In the genomic region with DNA sequence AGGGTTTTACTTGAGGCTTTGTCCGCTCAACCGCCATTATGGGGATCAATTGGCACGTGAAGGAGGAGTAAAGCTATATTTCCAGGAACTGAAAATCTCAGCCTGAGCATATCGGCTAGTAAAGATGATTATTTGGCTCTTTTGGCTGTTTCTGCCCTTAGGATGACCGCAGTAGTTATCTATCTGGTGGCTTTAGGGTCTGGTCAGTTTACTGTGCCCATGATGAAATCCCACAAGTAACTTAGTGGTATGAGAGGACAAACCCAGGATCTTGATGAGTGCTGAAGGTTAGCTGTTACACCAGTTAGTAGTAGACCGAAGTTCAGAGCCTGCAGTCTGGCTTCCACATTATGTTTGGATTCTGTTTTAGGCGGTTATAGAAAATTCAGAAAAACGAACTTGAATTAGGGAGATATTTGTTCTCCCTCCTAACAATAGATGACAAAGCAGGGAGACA, we compare ENCODE assay signal across 8 cellular contexts. TPM values are rescaled to one million over a fixed set of nuclear protein-coding genes. Genes with fewer than 3 reads are reported as not detected.
DNase-seq lines count a peak whose midpoint lies in the region; ATAC-seq and TF ChIP-seq lines count a peak whose summit lies in the region.

No MANE protein-coding gene starts in this region.

- H3K4me1 ChIP-seq in HUES64 (ENCODE audit: insufficient read depth, low read length) (peaks cover 32% of the 10 kb centered on the region; the same call in 1 of the 2 replicates), uterus (peaks cover 0 to 11% of the 10 kb centered on the region in 2 donors)

- H3K9me3 ChIP-seq in HUES64 (ENCODE audit: insufficient read depth, low read depth, low read length) (peaks cover 5% of the 10 kb centered on the region; the same call in 1 of the 2 replicates), uterus (no peaks in the 10 kb centered on the region)

- H3K4me3 ChIP-seq in AG04449 (ENCODE audit: low read depth, low read length): peak overlapping the region; percentile 99
- peak overlapping the region; percentile 99 for H3K4me3 ChIP-seq in HUES64 (ENCODE audit: low read length)
- peak overlapping the region; percentile 68 to 78 for H3K4me3 ChIP-seq in uterus

- peak overlapping the region; percentile 100 for H3K9ac ChIP-seq in HUES64 (ENCODE audit: low read depth, low read length)

- POLR2A ChIA-PET in AG04449 (lab: Yijun Ruan, JAX): interaction anchor here (0.6 to 5.7 kb wide), 20 partner anchors 9 to 186 kb away, joined by 3 to 103 read pairs (median 19); partner anchors contain the start of genes ELMOD3, GGCX, RETSAT and RNF181

- TF ChIP-seq POLR2A in uterus (IDR thresholded peaks at IDR 0.05): no peak

- 1% methylated on average over 8 of the region's 8 CpGs for WGBS in HUES64

- ATAC-seq in GM18498 (IDR thresholded peaks at IDR 0.05; ENCODE audit: unreplicated experiment): no peak

- H3K27me3 ChIP-seq in HUES64 (ENCODE audit: insufficient read depth, low read length) (no peaks in the 10 kb centered on the region), uterus (no peaks in the 10 kb centered on the region)

- CTCF ChIA-PET in AG04449 (lab: Yijun Ruan, JAX): interaction anchor here (0.8 to 30.0 kb wide), 4 partner anchors 12 to 107 kb away, joined by 3 to 922 read pairs (median 54); partner anchors contain the start of gene SH2D6

- DNase-seq in AG04449 (ENCODE audit: low read depth, low spot score): no peak
- DNase-seq in astrocyte of the hippocampus (ENCODE audit: low read depth, low spot score): peak; percentile 41
- peak; percentile 24 to 28 for DNase-seq in lung microvascular endothelial cell (ENCODE audit: low read depth in 2 of 2)
- DNase-seq in uterus: no peak
- no peak for DNase-seq in GM20000 (ENCODE audit: low spot score)
- DNase-seq in AG20443 (ENCODE audit: low spot score): no peak

- intact Hi-C loops in uterus (cut with DNase I; ENCODE audit: low total_unique reads): no loop called here

- H3K36me3 ChIP-seq in HUES64 (ENCODE audit: insufficient read depth, low read length): peaks cover 55% of the 10 kb centered on the region
- no peaks in the 10 kb centered on the region for H3K36me3 ChIP-seq in uterus

- TF ChIP-seq CTCF in AG04449 (IDR thresholded peaks at IDR 0.05; ENCODE audit: insufficient read depth, low read length, missing control alignments) (no peak), uterus (IDR thresholded peaks at IDR 0.05) (no peak), GM20000 (IDR thresholded peaks at IDR 0.05; ENCODE audit: extremely low read depth, missing control alignments) (no peak)

- H3K27ac ChIP-seq in HUES64 (ENCODE audit: low read depth, low read length) (peak overlapping the region; percentile 100), uterus (peak overlapping the region; percentile 97 to 100)

RNA-seq across cellular contexts. Expression of gene MAT2A, which starts 1.2 kb away (rescaled TPM):
- polyA plus RNA-seq in HUES64 (2013, experiment 1 of 2): 253 TPM
- 205 TPM for polyA plus RNA-seq in HUES64 (2013, experiment 2 of 2)
- 74.1 and 108 TPM in 2 replicates for total RNA-seq in lung microvascular endothelial cell
- 100 to 1,000 TPM in 3 of 4 donors, 10 to 100 TPM in 1; 77.1 to 249 (median 108) TPM for total RNA-seq in uterus

RNA-seq across cellular contexts. Expression of gene GGCX, which starts 21.1 kb away (rescaled TPM):
- 25.0 TPM for polyA plus RNA-seq in HUES64 (2013, experiment 1 of 2)
- polyA plus RNA-seq in HUES64 (2013, experiment 2 of 2): 25.9 TPM
- total RNA-seq in lung microvascular endothelial cell: 24.0 and 31.9 TPM in 2 replicates
- 10 to 100 TPM; 14.1 to 54.1 (median 37.9) TPM for total RNA-seq in uterus

RNA-seq across cellular contexts. Expression of gene VAMP8, which starts 37.2 kb away (rescaled TPM):
- 47.2 TPM for polyA plus RNA-seq in HUES64 (2013, experiment 1 of 2)
- 42.2 TPM for polyA plus RNA-seq in HUES64 (2013, experiment 2 of 2)
- total RNA-seq in lung microvascular endothelial cell (9.7 and 13.7 TPM in 2 replicates), uterus (10 to 100 TPM in 1 of 4 donors, 1 to 10 TPM in 2, not detected in 1; 1.3 to 12.3 (median 5.2) TPM)

RNA-seq across cellular contexts. Expression of gene VAMP5, which starts 44.1 kb away (rescaled TPM):
- 5.3 TPM for polyA plus RNA-seq in HUES64 (2013, experiment 1 of 2)
- 10.3 TPM for polyA plus RNA-seq in HUES64 (2013, experiment 2 of 2)
- total RNA-seq in lung microvascular endothelial cell: 85.9 and 135 TPM in 2 replicates
- 100 to 1,000 TPM in 2 of 4 donors, 10 to 100 TPM in 2; 25.6 to 197 (median 99.5) TPM for total RNA-seq in uterus

RNA-seq across cellular contexts. Expression of gene RNF181, which starts 55.4 kb away (rescaled TPM):
- 99.6 TPM for polyA plus RNA-seq in HUES64 (2013, experiment 1 of 2)
- 103 TPM for polyA plus RNA-seq in HUES64 (2013, experiment 2 of 2)
- 212 and 226 TPM in 2 replicates for total RNA-seq in lung microvascular endothelial cell
- total RNA-seq in uterus: 100 to 1,000 TPM in 2 of 4 donors, 10 to 100 TPM in 2; 53.0 to 362 (median 175) TPM

Comparison
In these comparisons a context has a peak if more than half of its experiments do, and no peak if none do; other contexts are left out.
1. DNase-seq: peak in astrocyte of the hippocampus (single experiment) and lung microvascular endothelial cell (2 of 2); none in AG04449 (single experiment), uterus (0 of 2), GM20000 (single experiment) and AG20443 (single experiment).
2. Peak in every context shown above with its lines, with median percentiles within 50 percentile points of each other: H3K4me3 ChIP-seq.